In genomic region chr21:33441489-33442477, GRCh38 we compare ENCODE assay signal across 8 cellular contexts. TPM values are rescaled to one million over a fixed set of nuclear protein-coding genes. Genes with fewer than 3 reads are reported as not detected.
DNase-seq lines count a peak whose midpoint lies in the region; ATAC-seq, FAIRE-seq and TF ChIP-seq lines count a peak whose summit lies in the region.

No MANE protein-coding gene starts in this region.

- DNase-seq in BJ (ENCODE audit: low read depth) (peak; percentile 53), GM19239 (ENCODE audit: insufficient read length, low spot score) (peak; percentile 27), SHP77 (lab: John Stamatoyannopoulos, UW) (peak; percentile 90 to 91), left cardiac atrium (peak; percentile 58), aorta (peak in 1 of 2 donors; percentile 68), SKM-1 treated with dmso at 0.1 percent for 144 hours (lab: John Stamatoyannopoulos, UW; ENCODE audit: unreplicated experiment) (no peak)
- no peak for DNase-seq in activated effector memory CD4-positive, alpha-beta T cell treated with Interleukin-2 at 50 U/mL for 16 hours

- intact Hi-C loops in left cardiac atrium (cut with DNase I) = loop anchor here (2.0 to 10.0 kb wide), 3 partner anchors 237 to 597 kb away; no protein-coding TSS in a partner anchor
- intact Hi-C loops in aorta (cut with DNase I) = loop anchor here (2.0 to 10.0 kb wide), 3 partner anchors 81 to 239 kb away; partner anchors contain the start of gene IFNAR1 (in 1 of the 2)

- H3K4me3 ChIP-seq in BJ (ENCODE audit: low read depth, low read length) (no peak overlapping the region), aorta (ENCODE audit: low read length in 2 of 2) (no peak overlapping the region)

- CTCF ChIA-PET in BJ (lab: Yijun Ruan, JAX) = interaction anchor here (0.7 to 1.6 kb wide), 6 partner anchors 80 to 245 kb away, joined by 3 to 13 read pairs (median 3); no protein-coding TSS in a partner anchor

- H3K27me3 ChIP-seq in BJ (ENCODE audit: control insufficient read depth, insufficient read depth, low read length) = no peaks in the 10 kb centered on the region
- no peaks in the 10 kb centered on the region for H3K27me3 ChIP-seq in aorta (ENCODE audit: control insufficient read depth in 1 of 2, insufficient read depth in 2 of 2, low read length in 1 of 2)

- ATAC-seq in HG03432 (IDR thresholded peaks at IDR 0.05; ENCODE audit: unreplicated experiment) (peak; percentile 78), left cardiac atrium (peak; percentile 33 to 61), aorta (ENCODE audit: low FRiP score) (peak; percentile 37)

- H3K36me3 ChIP-seq in BJ (ENCODE audit: control insufficient read depth, insufficient read depth, low read length) (peaks cover 9% of the 10 kb centered on the region), aorta (ENCODE audit: control insufficient read depth in 1 of 2, insufficient read depth in 2 of 2, low read length in 1 of 2) (peaks cover 0 to 3% of the 10 kb centered on the region in 2 donors)

- H3K27ac ChIP-seq in aorta (ENCODE audit: low read depth in 1 of 2, low read length in 2 of 2) = peak overlapping the region in 1 of 2 donors; percentile 5

- POLR2A ChIA-PET in BJ (lab: Charles Lee) = no interaction called here

- TF ChIP-seq CTCF in BJ (IDR thresholded peaks at IDR 0.05; ENCODE audit: insufficient read depth, low read depth, low read length) = no peak

- H3K4me1 ChIP-seq in aorta (ENCODE audit: control insufficient read depth in 1 of 2, insufficient read depth in 2 of 2, low read length in 2 of 2) = no peaks in the 10 kb centered on the region

- no peaks in the 10 kb centered on the region for H3K9me3 ChIP-seq in aorta (ENCODE audit: control insufficient read depth, low read length)

- 52 to 55% methylated on average over 11 of the region's 11 CpGs for WGBS in aorta, 2 donors

- FAIRE-seq in GM19239 (lab: Jason Lieb, UNC) = peak; percentile 86

RNA-seq across cellular contexts. Expression of gene TMEM50B, which starts 38.0 kb away (rescaled TPM):
- polyA plus RNA-seq in BJ (2011; rRNA removed) (23.5 and 32.1 TPM in 2 replicates), aorta (100 to 1,000 TPM in 1 of 2 donors, 10 to 100 TPM in 1; 30.3 to 128 TPM)
- 5.3 and 7.9 TPM in 2 replicates for polyA minus RNA-seq in BJ (2011; rRNA and poly(A)+ RNA removed)
- total RNA-seq in left cardiac atrium (10 to 100 TPM; 33.1 to 39.7 TPM), aorta (10 to 100 TPM; 37.8 to 45.2 TPM)

RNA-seq across cellular contexts. Expression of gene IFNGR2, which starts 38.6 kb away (rescaled TPM):
- 107 and 114 TPM in 2 replicates for polyA plus RNA-seq in BJ (2011; rRNA removed)
- polyA minus RNA-seq in BJ (2011; rRNA and poly(A)+ RNA removed) = 55.7 and 120 TPM in 2 replicates
- 10 to 100 TPM; 47.3 TPM for total RNA-seq in left cardiac atrium
- 10 to 100 TPM; 56.2 to 81.1 TPM for total RNA-seq in aorta
- 10 to 100 TPM; 54.1 to 69.1 TPM for polyA plus RNA-seq in aorta

RNA-seq across cellular contexts. Expression of gene DNAJC28, which starts 49.7 kb away (rescaled TPM):
- polyA plus RNA-seq in BJ (2011; rRNA removed) (0.38 and 0.91 TPM in 2 replicates), aorta (1 to 10 TPM in 1 of 2 donors, under 1 TPM in 1; 0.56 to 3.0 TPM)
- 0.19 and 0.57 TPM in 2 replicates for polyA minus RNA-seq in BJ (2011; rRNA and poly(A)+ RNA removed)
- total RNA-seq in left cardiac atrium (1 to 10 TPM; 5.4 to 5.5 TPM), aorta (1 to 10 TPM; 1.2 to 2.7 TPM)

Comparison
In these comparisons a context has a peak if more than half of its experiments do, and no peak if none do; other contexts are left out.
1. DNase-seq: peak in BJ (single experiment), GM19239 (single experiment), SHP77 (2 of 2) and left cardiac atrium (single experiment); none in activated effector memory CD4-positive, alpha-beta T cell treated with Interleukin-2 at 50 U/mL for 16 hours (single experiment) and SKM-1 treated with dmso at 0.1 percent for 144 hours (single experiment).
2. Peak in every context shown above with its lines, with median percentiles within 50 percentile points of each other: ATAC-seq.